ENCODE assay signal across 8 cellular contexts in the genomic region with DNA sequence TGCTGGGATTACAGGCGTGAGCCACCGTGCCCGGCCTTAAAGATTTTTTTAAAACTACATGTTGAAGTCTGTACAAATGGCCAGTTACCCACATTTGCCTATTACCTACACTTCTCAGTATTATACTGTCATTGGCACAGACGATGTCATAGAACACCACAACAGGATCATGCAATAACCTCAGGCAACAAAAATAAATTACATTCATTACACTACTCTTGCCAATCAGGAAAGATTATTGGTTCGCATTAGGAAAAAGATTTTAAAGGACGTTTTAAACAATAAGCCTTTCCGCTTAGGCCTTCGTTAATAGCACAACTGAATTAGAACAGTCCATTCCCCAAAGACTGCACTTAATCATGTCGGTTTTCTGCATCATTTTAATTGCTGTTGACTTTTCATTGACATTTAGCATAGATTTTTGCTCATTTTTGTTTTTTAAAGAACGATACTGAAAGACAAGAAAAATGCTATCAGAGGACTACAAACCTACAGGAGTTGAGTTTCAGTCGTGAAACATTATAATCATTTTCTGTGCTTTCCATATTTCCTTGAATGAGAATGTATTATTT. TPM values are rescaled to one million over a fixed set of nuclear protein-coding genes. Genes with fewer than 3 reads are reported as not detected.
DNase-seq lines count a peak whose midpoint lies in the region; ATAC-seq, FAIRE-seq and TF ChIP-seq lines count a peak whose summit lies in the region.

No MANE protein-coding gene starts in this region.

- H3K4me1 ChIP-seq in ectodermal cell (ENCODE audit: control insufficient read depth, insufficient read depth, low read length) (peaks cover 4% of the 10 kb centered on the region), pancreas (peaks cover 0 to 12% (median 7%) of the 10 kb centered on the region in 3 donors)

- FAIRE-seq in pancreas (lab: Jason Lieb, UNC), result no peak

- no peak for ATAC-seq in pancreas

- DNase-seq in GM06990 (ENCODE audit: extremely low read depth, insufficient read length) (no peak), NAMALWA (ENCODE audit: low spot score) (peak; percentile 31), pancreas (no peak), ureter (ENCODE audit: low spot score) (no peak)
- DNase-seq in activated CD4-positive, CD25-positive, alpha-beta regulatory T cell treated with anti-CD3 and anti-CD28 coated beads, Interleukin-2, amount 50 U/mL, for 72 hours, result no peak
- DNase-seq in NK-92 treated with Interleukin-12 subunit alpha and Interleukin-12 subunit beta, amount 100 ng/mL, for 24 hours (lab: John Stamatoyannopoulos, UW), result no peak
- no peak for DNase-seq in activated CD8-positive, alpha-beta memory T cell treated with anti-CD3 and anti-CD28 coated beads for 24 hours

- no peaks in the 10 kb centered on the region for H3K36me3 ChIP-seq in GM06990 (ENCODE audit: control insufficient read depth, insufficient read depth, low read length)
- no peaks in the 10 kb centered on the region for H3K36me3 ChIP-seq in ectodermal cell (ENCODE audit: control insufficient read depth, insufficient read depth, low read length)
- H3K36me3 ChIP-seq in pancreas, result peaks cover 0 to 7% (median 0%) of the 10 kb centered on the region in 3 donors

- H3K27ac ChIP-seq in ectodermal cell (ENCODE audit: insufficient read depth, low read depth, low read length, poor library complexity, severe bottlenecking) (no peak overlapping the region), pancreas (peak overlapping the region; percentile 97 to 98 (median 98))

- H3K27me3 ChIP-seq in GM06990 (replicated peaks; ENCODE audit: control insufficient read depth, insufficient read depth, low read length), result no peaks in the 10 kb centered on the region
- H3K27me3 ChIP-seq in ectodermal cell (ENCODE audit: control insufficient read depth, insufficient read depth, low read length, poor library complexity, severe bottlenecking), result no peaks in the 10 kb centered on the region
- H3K27me3 ChIP-seq in pancreas, result no peaks in the 10 kb centered on the region

- TF ChIP-seq CTCF in GM06990 (IDR thresholded peaks at IDR 0.05; ENCODE audit: insufficient read depth, low read length, poor library complexity, severe bottlenecking) (no peak), pancreas (IDR thresholded peaks at IDR 0.05) (no peak)

- WGBS in ectodermal cell, 2 experiments, result 88 to 90% methylated on average over 10 to 11 of the region's 11 CpGs
- WGBS in pancreas, 2 donors, result 61 to 62% methylated on average over 11 of the region's 11 CpGs

- H3K9me3 ChIP-seq in ectodermal cell (ENCODE audit: control insufficient read depth, low read length), result no peaks in the 10 kb centered on the region
- H3K9me3 ChIP-seq in pancreas, result no peaks in the 10 kb centered on the region

- intact Hi-C loops in pancreas (cut with DNase I), result no loop called here

- H3K4me3 ChIP-seq in GM06990 (replicated peaks; ENCODE audit: low read depth, low read length), result peak overlapping the region; percentile 74
- peak overlapping the region; percentile 76 for H3K4me3 ChIP-seq in ectodermal cell (ENCODE audit: insufficient read depth, low read depth, low read length)
- H3K4me3 ChIP-seq in pancreas, result peak overlapping the region in 2 of 4 donors; percentile 78 to 83

RNA-seq across cellular contexts. Expression of gene SENP6, which starts 0.9 kb away (rescaled TPM):
- 113 TPM for polyA plus RNA-seq in ectodermal cell (2013, experiment 1 of 4)
- polyA plus RNA-seq in ectodermal cell (2013, experiment 2 of 4), result 116 TPM
- polyA plus RNA-seq in ectodermal cell (2013, experiment 3 of 4), result 96.3 TPM
- polyA plus RNA-seq in ectodermal cell (2013, experiment 4 of 4), result 103 TPM
- total RNA-seq in pancreas (10 to 100 TPM; 32.8 to 53.1 (median 41.1) TPM), ureter (173 TPM)
- 10 to 100 TPM; 25.2 to 44.5 TPM for polyA plus RNA-seq in pancreas
